In genomic region chr5:143147382-143147781, GRCh38 we compare ENCODE assay signal across 1 cellular context.
TF ChIP-seq lines count a peak whose summit lies in the region.

No MANE protein-coding gene starts in this region.

TF ChIP-seq in IMR-90, 13 proteins besides CTCF, POLR2A, EP300 and RAD21 (continued from another document):
- no peak for TF ChIP-seq MAZ (IDR thresholded peaks at IDR 0.05; ENCODE audit: borderline replicate concordance, low read depth, low read length)
- TF ChIP-seq MAFK (IDR thresholded peaks at IDR 0.05; ENCODE audit: low read depth, low read length): no peak
- no peak for TF ChIP-seq RCOR1 (IDR thresholded peaks at IDR 0.05; ENCODE audit: insufficient replicate concordance, low read length)
- no peak for TF ChIP-seq CEBPB (IDR thresholded peaks at IDR 0.05; ENCODE audit: low read depth, low read length)
- TF ChIP-seq FOS (IDR thresholded peaks at IDR 0.05; ENCODE audit: low read depth, low read length): no peak
- TF ChIP-seq CHD1 (IDR thresholded peaks at IDR 0.05; ENCODE audit: low read depth, low read length): no peak
- TF ChIP-seq RFX5 (IDR thresholded peaks at IDR 0.05; ENCODE audit: low read depth, low read length): no peak
- TF ChIP-seq BHLHE40 (IDR thresholded peaks at IDR 0.05; ENCODE audit: low read depth, low read length): no peak
TF ChIP-seq in IMR-90: peak in this region for 0.
